ENCODE assay signal across 18 cellular contexts in genomic region chr17:83108709-83109108, GRCh38. TPM values are rescaled to one million over a fixed set of nuclear protein-coding genes. Genes with fewer than 3 reads are reported as not detected.
DNase-seq lines count a peak whose midpoint lies in the region; ATAC-seq, FAIRE-seq and TF ChIP-seq lines count a peak whose summit lies in the region.
"Had no signal": no experiment of that assay in that cellular context is flagged by ENCODE, and none has a peak within 500 bp of the region (broad histone marks: within the 10 kb centered on the region; RNA-seq: fewer than 3 reads in every experiment).

No MANE protein-coding gene starts in this region.

- H3K9me3 Mint-ChIP-seq in IgD-negative memory B cell (no peaks in the 10 kb centered on the region), glutamatergic neuron (ENCODE audit: unreplicated experiment) (peaks cover 18% of the 10 kb centered on the region), osteocyte (ENCODE audit: unreplicated experiment) (no peaks in the 10 kb centered on the region)

- peak overlapping the region in 1 of 2 experiments; percentile 27; a peak in 1 of 6 replicates for H3K27ac ChIP-seq in A549
- H3K27ac ChIP-seq: 22Rv1; BLaER1 treated with 17β-estradiol and CSF1 and Interleukin-3, amounts not matched to agents 10 nM and 100 nM had no signal

- ATAC-seq in A549 (no peak), HG02852 (IDR thresholded peaks at IDR 0.05; ENCODE audit: unreplicated experiment) (no peak), HG03457 (IDR thresholded peaks at IDR 0.05; ENCODE audit: unreplicated experiment) (no peak)
- ATAC-seq: K562 had no signal

- H3K27ac Mint-ChIP-seq in IgD-negative memory B cell: peak overlapping the region in 2 of 3 donors; percentile 6 to 53
- H3K27ac Mint-ChIP-seq in glutamatergic neuron (ENCODE audit: unreplicated experiment): peak overlapping the region; percentile 56
- peak overlapping the region; percentile 3 for H3K27ac Mint-ChIP-seq in osteocyte (ENCODE audit: unreplicated experiment)
- H3K27ac Mint-ChIP-seq: B cell had no signal

- H3K36me3 Mint-ChIP-seq in IgD-negative memory B cell (no peaks in the 10 kb centered on the region), glutamatergic neuron (ENCODE audit: unreplicated experiment) (peaks cover 22% of the 10 kb centered on the region), osteocyte (ENCODE audit: unreplicated experiment) (no peaks in the 10 kb centered on the region)

- H3K27me3 Mint-ChIP-seq in IgD-negative memory B cell (peaks cover 10% of the 10 kb centered on the region), glutamatergic neuron (ENCODE audit: unreplicated experiment) (peaks cover 14% of the 10 kb centered on the region), osteocyte (ENCODE audit: unreplicated experiment) (no peaks in the 10 kb centered on the region)

- TF ChIP-seq POLR2A in A549 (IDR thresholded peaks at IDR 0.05; ENCODE audit: low read length): no peak

- peak overlapping the region in 1 of 4 donors; percentile 33 for H3K4me3 Mint-ChIP-seq in IgD-negative memory B cell
- H3K4me3 Mint-ChIP-seq in glutamatergic neuron (ENCODE audit: unreplicated experiment): no peak overlapping the region
- no peak overlapping the region for H3K4me3 Mint-ChIP-seq in osteocyte (ENCODE audit: unreplicated experiment)
- H3K4me3 Mint-ChIP-seq: B cell had no signal

- POLR2A ChIA-PET in A549 (lab: Yijun Ruan, JAX): no interaction called here

- FAIRE-seq in A549 (lab: Jason Lieb, UNC): peak; percentile 23
- FAIRE-seq: GM19239, K562 had no signal

- peaks cover 21% of the 10 kb centered on the region for H3K4me1 ChIP-seq in A549
- H3K4me1 ChIP-seq: HAP-1 had no signal

- TF ChIP-seq EP300 in A549 (IDR thresholded peaks at IDR 0.05): no peak

- DNase-seq in A549 (ENCODE audit: low read depth in 1 of 2, low spot score in 1 of 2): no peak
- DNase-seq in glutamatergic neuron: no peak
- no peak for DNase-seq in osteocyte (ENCODE audit: extremely low spot score, unreplicated experiment)
- DNase-seq in foreskin fibroblast: no peak
- no peak for DNase-seq in OCI-M1 (lab: John Stamatoyannopoulos, UW)
- DNase-seq: DMS153, DMS79 treated with DMSO at 0.1 percent for 48 hours, GF-D8 had no signal

- TF ChIP-seq CTCF in A549 (IDR thresholded peaks at IDR 0.05): no peak
- no peak for TF ChIP-seq CTCF in glutamatergic neuron (IDR thresholded peaks at IDR 0.05; ENCODE audit: partially characterized antibody, unreplicated experiment)
- no peak for TF ChIP-seq CTCF in osteocyte (IDR thresholded peaks at IDR 0.05)
- no peak for TF ChIP-seq CTCF in foreskin fibroblast (IDR thresholded peaks at IDR 0.05; ENCODE audit: low read depth, low read length)

- 94% methylated on average over 25 of the region's 25 CpGs for WGBS in A549 (ENCODE audit: missing lambda C conversion rate)

- TF ChIP-seq RAD21 in A549 (conservative IDR thresholded peaks at IDR 0.05 in 1 of 2, IDR thresholded peaks at IDR 0.05 in 1 of 2): no peak

- CTCF ChIA-PET in A549 (lab: Yijun Ruan, JAX): interaction anchor here (1.6 kb wide), 1 partner anchor 10 kb away, joined by 6 read pairs; no protein-coding TSS in a partner anchor

- H3K4me1 Mint-ChIP-seq in IgD-negative memory B cell (peaks cover 0 to 3% (median 2%) of the 10 kb centered on the region in 3 donors), glutamatergic neuron (ENCODE audit: low read depth, unreplicated experiment) (peaks cover 15% of the 10 kb centered on the region), osteocyte (ENCODE audit: unreplicated experiment) (peaks cover 83% of the 10 kb centered on the region)
- H3K4me1 Mint-ChIP-seq: B cell had no signal

- peaks cover 5% of the 10 kb centered on the region; the same call in 2 of the 3 replicates for H3K9me3 ChIP-seq in A549
- H3K9me3 ChIP-seq: HAP-1 had no signal

- no peak overlapping the region for H3K4me3 ChIP-seq in A549
- H3K4me3 ChIP-seq in foreskin fibroblast (ENCODE audit: low read depth in 1 of 2, low read length in 2 of 2): no peak overlapping the region
- H3K4me3 ChIP-seq: BLaER1 treated with 17β-estradiol and CSF1 and Interleukin-3, amounts not matched to agents 10 nM and 100 nM; GM23248; HAP-1; K562 had no signal

- H3K4me2 ChIP-seq in A549: no peak overlapping the region
- H3K4me2 ChIP-seq: BLaER1 treated with 17β-estradiol and CSF1 and Interleukin-3, amounts not matched to agents 10 nM and 100 nM had no signal

TF ChIP-seq in A549, 52 proteins besides CTCF, POLR2A, EP300 and RAD21:
- TF ChIP-seq NPAS2 (CRISPR knock-in tag; IDR thresholded peaks at IDR 0.05; ENCODE audit: borderline replicate concordance) (no peak), TFCP2L1 (CRISPR knock-in tag; IDR thresholded peaks at IDR 0.05) (no peak), HDAC2 (IDR thresholded peaks at IDR 0.05) (no peak), E2F6 (IDR thresholded peaks at IDR 0.05; ENCODE audit: borderline replicate concordance, low read depth) (no peak), FOXS1 (CRISPR knock-in tag; IDR thresholded peaks at IDR 0.05) (no peak), FOSL2 (IDR thresholded peaks at IDR 0.05) (no peak), FOSL2 (CRISPR knock-in tag; IDR thresholded peaks at IDR 0.05) (no peak), FOSB (CRISPR knock-in tag; IDR thresholded peaks at IDR 0.05) (no peak), EHMT2 (IDR thresholded peaks at IDR 0.05; ENCODE audit: low read depth) (no peak)

RNA-seq across cellular contexts. Expression of gene METRNL, which starts 29.3 kb away (rescaled TPM):
- polyA plus RNA-seq in A549 (2011; rRNA removed) (1.4 and 1.7 TPM in 2 replicates), A549 (2017; fragmentation: RNase III; extraction: RNeasy Plus Mini Kit Qiagen cat#74134 plus additional on column Dnase treatment) (6.4 to 9.2 TPM (median 8.7 TPM) in 3 replicates), IgD-negative memory B cell (2.1 TPM)
- polyA plus RNA-seq in A549 (2012; cell fraction: cytosol; rRNA removed): 14.5 and 17.2 TPM in 2 replicates
- polyA plus RNA-seq in A549 (2012; cell fraction: nucleus; rRNA removed): 16.1 and 23.0 TPM in 2 replicates
- 0.58 and 1.9 TPM in 2 replicates for polyA minus RNA-seq in A549 (2011; rRNA and poly(A)+ RNA removed)
- total RNA-seq in glutamatergic neuron (ENCODE audit: unreplicated experiment) (47.1 TPM), osteocyte (214 and 217 TPM in 2 replicates)

Comparison
In these comparisons a context has a peak if more than half of its experiments do, and no peak if none do; other contexts are left out.
1. H3K27ac Mint-ChIP-seq: peak in every context shown above with its lines; median percentile 56 in glutamatergic neuron; 30 in IgD-negative memory B cell; 3 in osteocyte.